ENCODE assay signal across 9 cellular contexts in the genomic region with DNA sequence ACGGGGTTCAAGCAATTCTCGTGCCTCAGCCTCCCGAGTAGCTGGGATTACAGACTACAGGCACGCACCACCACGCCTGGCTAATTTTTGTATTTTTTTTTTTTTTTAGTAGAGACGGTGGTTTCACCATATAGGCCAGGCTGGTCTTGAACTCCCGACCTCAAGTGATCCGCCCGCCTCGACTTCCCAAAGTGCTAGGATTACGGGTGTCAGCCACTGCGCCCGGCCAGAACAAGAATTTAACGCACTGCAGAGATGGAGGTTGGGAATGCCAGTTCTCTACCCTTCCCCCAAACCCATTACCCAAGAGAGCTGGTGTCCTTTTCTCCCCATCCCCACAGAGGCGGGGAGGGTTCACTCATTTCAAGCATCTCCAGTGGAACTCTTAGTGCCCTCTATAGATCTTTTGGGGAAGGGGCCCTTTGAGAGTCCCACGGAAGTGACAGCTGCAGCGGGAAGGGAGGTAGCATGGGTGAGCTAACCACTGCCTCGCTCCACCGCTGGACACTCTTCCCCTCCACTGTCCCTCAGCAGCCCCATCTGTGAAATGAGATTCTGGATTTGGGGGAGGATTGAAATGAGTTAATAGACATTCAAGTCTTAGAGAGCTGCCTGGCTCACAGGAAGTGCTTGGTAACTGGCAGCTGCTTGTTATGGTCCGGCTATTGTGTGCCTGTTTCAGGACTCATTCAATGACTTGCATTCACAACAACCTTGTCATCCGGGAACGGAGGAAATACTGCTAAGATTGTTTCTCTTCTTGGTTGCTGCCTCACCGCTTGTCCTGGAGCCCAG. TPM values are rescaled to one million over a fixed set of nuclear protein-coding genes. Genes with fewer than 3 reads are reported as not detected.
A peak's percentile ranks its signal among the peaks of the same experiment; 100 is the strongest.
DNase-seq lines count a peak whose midpoint lies in the region; ATAC-seq and TF ChIP-seq lines count a peak whose summit lies in the region.
"Had no signal": no experiment of that assay in that cellular context is flagged by ENCODE, and none has a peak within 500 bp of the region (broad histone marks: within the 10 kb centered on the region; RNA-seq: fewer than 3 reads in every experiment).

No MANE protein-coding gene starts in this region.

- POLR2A ChIA-PET in activated naive CD8-positive, alpha-beta T cell treated with anti-CD3 and anti-CD28 coated beads, Interleukin-2, amount 10 ng/mL, durations not matched to agents 7 days and 5 days (lab: Charles Lee) = interaction anchor here (6.2 to 38.5 kb wide), 6 partner anchors 9 to 138 kb away, joined by 49 to 1721 read pairs (median 714); a partner anchor contains a TSS

- peak overlapping the region; percentile 71 for H3K4me3 Mint-ChIP-seq in activated naive CD8-positive, alpha-beta T cell treated with anti-CD3 and anti-CD28 coated beads, Interleukin-2, amount 10 ng/mL, durations not matched to agents 7 days and 5 days
- no peak overlapping the region for H3K4me3 Mint-ChIP-seq in osteocyte (ENCODE audit: unreplicated experiment)

- peak overlapping the region; percentile 95 for H3K27ac Mint-ChIP-seq in activated naive CD8-positive, alpha-beta T cell treated with anti-CD3 and anti-CD28 coated beads, Interleukin-2, amount 10 ng/mL, durations not matched to agents 7 days and 5 days
- no peak overlapping the region for H3K27ac Mint-ChIP-seq in osteocyte (ENCODE audit: unreplicated experiment)

- H3K27me3 Mint-ChIP-seq in activated naive CD8-positive, alpha-beta T cell treated with anti-CD3 and anti-CD28 coated beads, Interleukin-2, amount 10 ng/mL, durations not matched to agents 7 days and 5 days = no peaks in the 10 kb centered on the region
- H3K27me3 Mint-ChIP-seq in osteocyte (ENCODE audit: unreplicated experiment) = no peaks in the 10 kb centered on the region

- H3K4me3 ChIP-seq in mucosa of stomach (ENCODE audit: low read length) (no peak overlapping the region), tibial artery (no peak overlapping the region)

- no peaks in the 10 kb centered on the region for H3K36me3 ChIP-seq in mucosa of stomach (ENCODE audit: control insufficient read depth, insufficient read depth, low read length)
- H3K36me3 ChIP-seq in tibial artery = no peaks in the 10 kb centered on the region

- peak; percentile 53 for TF ChIP-seq POLR2A in GM19193 (IDR thresholded peaks at IDR 0.05; ENCODE audit: extremely low read depth, insufficient read depth, insufficient read length)

- intact Hi-C loops in tibial artery (cut with DNase I; ENCODE audit: low total_unique reads) = no loop called here

- no peak for ATAC-seq in activated naive CD8-positive, alpha-beta T cell treated with anti-CD3 and anti-CD28 coated beads, Interleukin-2, amount 10 ng/mL, durations not matched to agents 7 days and 5 days (ENCODE audit: low read depth)

- no peak for DNase-seq in activated naive CD8-positive, alpha-beta T cell treated with anti-CD3 and anti-CD28 coated beads, Interleukin-2, amount 10 ng/mL, durations not matched to agents 7 days and 5 days
- DNase-seq in tibial artery = no peak
- no peak for DNase-seq in osteocyte (ENCODE audit: extremely low spot score, unreplicated experiment)
- DNase-seq in activated effector memory CD4-positive, alpha-beta T cell treated with anti-CD3 and anti-CD28 coated beads, Interleukin-2, amount 50 U/mL, for 16 hours = no peak
- no peak for DNase-seq in NCI-H1930 (lab: John Stamatoyannopoulos, UW)
- DNase-seq: WERI-Rb-1 had no signal

- TF ChIP-seq CTCF in C4-2B (conservative IDR thresholded peaks at IDR 0.05) (no peak), tibial artery (IDR thresholded peaks at IDR 0.05) (no peak), osteocyte (IDR thresholded peaks at IDR 0.05) (no peak)

- peaks cover 37% of the 10 kb centered on the region for H3K4me1 Mint-ChIP-seq in activated naive CD8-positive, alpha-beta T cell treated with anti-CD3 and anti-CD28 coated beads, Interleukin-2, amount 10 ng/mL, durations not matched to agents 7 days and 5 days
- peaks cover 11% of the 10 kb centered on the region for H3K4me1 Mint-ChIP-seq in osteocyte (ENCODE audit: unreplicated experiment)

- H3K4me1 ChIP-seq in mucosa of stomach (ENCODE audit: control insufficient read depth, insufficient read depth, low read length) (peaks cover 67% of the 10 kb centered on the region), tibial artery (peaks cover 0 to 16% (median 10%) of the 10 kb centered on the region in 4 donors)

- peak overlapping the region; percentile 80 for H3K27ac ChIP-seq in C4-2B
- no peak overlapping the region for H3K27ac ChIP-seq in tibial artery
- H3K27ac ChIP-seq: WERI-Rb-1 had no signal

- no peaks in the 10 kb centered on the region for H3K27me3 ChIP-seq in mucosa of stomach (ENCODE audit: control insufficient read depth, insufficient read depth, low read length)
- no peaks in the 10 kb centered on the region for H3K27me3 ChIP-seq in tibial artery

- peak overlapping the region; percentile 64 for H3K9ac ChIP-seq in mucosa of stomach (ENCODE audit: low read length)

- peaks cover 3% of the 10 kb centered on the region for H3K9me3 Mint-ChIP-seq in activated naive CD8-positive, alpha-beta T cell treated with anti-CD3 and anti-CD28 coated beads, Interleukin-2, amount 10 ng/mL, durations not matched to agents 7 days and 5 days
- H3K9me3 Mint-ChIP-seq in osteocyte (ENCODE audit: unreplicated experiment) = no peaks in the 10 kb centered on the region

- H3K9me3 ChIP-seq in mucosa of stomach (ENCODE audit: control insufficient read depth, low read length) (no peaks in the 10 kb centered on the region), tibial artery (no peaks in the 10 kb centered on the region)

- peaks cover 16% of the 10 kb centered on the region for H3K36me3 Mint-ChIP-seq in activated naive CD8-positive, alpha-beta T cell treated with anti-CD3 and anti-CD28 coated beads, Interleukin-2, amount 10 ng/mL, durations not matched to agents 7 days and 5 days
- no peaks in the 10 kb centered on the region for H3K36me3 Mint-ChIP-seq in osteocyte (ENCODE audit: unreplicated experiment)

RNA-seq across cellular contexts. Expression of a gene that starts 3.5 kb away (rescaled TPM):
- 100 to 1,000 TPM; 344 to 375 TPM for total RNA-seq in activated naive CD8-positive, alpha-beta T cell treated with anti-CD3 and anti-CD28 coated beads, Interleukin-2, amount 10 ng/mL, durations not matched to agents 7 days and 5 days
- total RNA-seq in osteocyte = 30.1 and 32.2 TPM in 2 replicates

RNA-seq across cellular contexts. Expression of a gene that starts 21.3 kb away (rescaled TPM):
- 100 to 1,000 TPM; 103 to 110 TPM for total RNA-seq in activated naive CD8-positive, alpha-beta T cell treated with anti-CD3 and anti-CD28 coated beads, Interleukin-2, amount 10 ng/mL, durations not matched to agents 7 days and 5 days
- 0.73 and 0.99 TPM in 2 replicates for total RNA-seq in osteocyte

RNA-seq across cellular contexts. Expression of a gene that starts 46.5 kb away (rescaled TPM):
- total RNA-seq in activated naive CD8-positive, alpha-beta T cell treated with anti-CD3 and anti-CD28 coated beads, Interleukin-2, amount 10 ng/mL, durations not matched to agents 7 days and 5 days = 1 to 10 TPM; 3.7 to 4.7 TPM
- total RNA-seq in osteocyte = 6.3 and 7.3 TPM in 2 replicates

Comparison
In these comparisons a context has a peak if more than half of its experiments do, and no peak if none do; other contexts are left out.
1. RNA of a gene that starts 3.5 kb away (total RNA-seq): 344 to 375 TPM in activated naive CD8-positive, alpha-beta T cell treated with anti-CD3 and anti-CD28 coated beads, Interleukin-2, amount 10 ng/mL, durations not matched to agents 7 days and 5 days; 30.1 to 32.2 TPM in osteocyte; every median in the first group is over 10 times any median in the second.
2. RNA of a gene that starts 21.3 kb away (total RNA-seq): 103 to 110 TPM in activated naive CD8-positive, alpha-beta T cell treated with anti-CD3 and anti-CD28 coated beads, Interleukin-2, amount 10 ng/mL, durations not matched to agents 7 days and 5 days; 0.73 to 0.99 TPM in osteocyte; every median in the first group is over 10 times any median in the second.